12 cellular contexts compared by ENCODE assay signal in genomic region chr17:67400193-67400592, GRCh38. TPM values are rescaled to one million over a fixed set of nuclear protein-coding genes. Genes with fewer than 3 reads are reported as not detected.
DNase-seq lines count a peak whose midpoint lies in the region; ATAC-seq lines count a peak whose summit lies in the region.
"Had no signal": no experiment of that assay in that cellular context is flagged by ENCODE, and none has a peak within 500 bp of the region (broad histone marks: within the 10 kb centered on the region; RNA-seq: fewer than 3 reads in every experiment).

No MANE protein-coding gene starts in this region.

- H3K4me1 ChIP-seq in CD4-positive, CD25-positive, alpha-beta regulatory T cell (ENCODE audit: control insufficient read depth, insufficient read depth, low read length, poor library complexity, severe bottlenecking): peaks cover 8% of the 10 kb centered on the region

- peak overlapping the region in 3 of 4 donors; percentile 40 to 82 (median 78) for H3K4me3 Mint-ChIP-seq in CD4-positive, CD25-positive, alpha-beta regulatory T cell
- no peak overlapping the region for H3K4me3 Mint-ChIP-seq in T-helper 17 cell
- H3K4me3 Mint-ChIP-seq in immature natural killer cell: peak overlapping the region; percentile 12 to 73 (median 54)

- no peaks in the 10 kb centered on the region for H3K36me3 ChIP-seq in CD4-positive, CD25-positive, alpha-beta regulatory T cell (ENCODE audit: control insufficient read depth, insufficient read depth, low read length)

- peak overlapping the region; percentile 55 for H3K4me3 ChIP-seq in CD4-positive, CD25-positive, alpha-beta regulatory T cell (ENCODE audit: low read depth, low read length)
- H3K4me3 ChIP-seq: GM23248 had no signal

- H3K4me1 Mint-ChIP-seq in CD4-positive, CD25-positive, alpha-beta regulatory T cell: peaks cover 10 to 52% (median 21%) of the 10 kb centered on the region in 4 donors
- H3K4me1 Mint-ChIP-seq in T-helper 17 cell (peaks cover 25% of the 10 kb centered on the region), immature natural killer cell (peaks cover 78 to 83% of the 10 kb centered on the region in 2 donors)

- H3K36me3 Mint-ChIP-seq in CD4-positive, CD25-positive, alpha-beta regulatory T cell: peaks cover 10% of the 10 kb centered on the region
- H3K36me3 Mint-ChIP-seq in T-helper 17 cell (ENCODE audit: low read depth) (peaks cover 2% of the 10 kb centered on the region), immature natural killer cell (peaks cover 10 to 18% (median 14%) of the 10 kb centered on the region in 3 donors)

- no peaks in the 10 kb centered on the region for H3K9me3 ChIP-seq in CD4-positive, CD25-positive, alpha-beta regulatory T cell (ENCODE audit: control insufficient read depth in 2 of 2, low read length in 2 of 2)
- no peaks in the 10 kb centered on the region for H3K9me3 ChIP-seq in T-helper 17 cell (ENCODE audit: control insufficient read depth, low read length, poor library complexity, severe bottlenecking)

- ATAC-seq in CD4-positive, CD25-positive, alpha-beta regulatory T cell (ENCODE audit: low read depth in 2 of 2): peak in 1 of 2 donors; percentile 14
- peak; percentile 57 for ATAC-seq in T-helper 17 cell
- no peak for ATAC-seq in GM18511 (IDR thresholded peaks at IDR 0.05; ENCODE audit: unreplicated experiment)
- ATAC-seq in HG03039 (IDR thresholded peaks at IDR 0.05; ENCODE audit: unreplicated experiment): no peak
- no peak for ATAC-seq in left lobe of liver
- ATAC-seq: esophagus mucosa had no signal

- H3K27ac Mint-ChIP-seq in CD4-positive, CD25-positive, alpha-beta regulatory T cell: peak overlapping the region; percentile 70 to 79 (median 75)
- H3K27ac Mint-ChIP-seq in T-helper 17 cell (peak overlapping the region; percentile 86), immature natural killer cell (peak overlapping the region; percentile 73 to 98 (median 94))

- H3K27ac ChIP-seq in CD4-positive, CD25-positive, alpha-beta regulatory T cell (ENCODE audit: insufficient read depth, low read length, poor library complexity, severe bottlenecking): no peak overlapping the region
- H3K27ac ChIP-seq: GM23248, KMS-11 had no signal

- no peaks in the 10 kb centered on the region for H3K27me3 ChIP-seq in CD4-positive, CD25-positive, alpha-beta regulatory T cell (ENCODE audit: control insufficient read depth, insufficient read depth, low read length)

- DNase-seq in CD4-positive, CD25-positive, alpha-beta regulatory T cell: peak in 1 of 3 donors; percentile 12
- peak; percentile 1 for DNase-seq in COR-L47 (lab: John Stamatoyannopoulos, UW)
- no peak for DNase-seq in T-helper 17 cell
- peak in 1 of 3 donors; percentile 42 for DNase-seq in immature natural killer cell
- no peak for DNase-seq in left lobe of liver (ENCODE audit: low spot score)
- DNase-seq: EL, GM23248, islet precursor cell had no signal

- H3K9me3 Mint-ChIP-seq in CD4-positive, CD25-positive, alpha-beta regulatory T cell: no peaks in the 10 kb centered on the region
- no peaks in the 10 kb centered on the region for H3K9me3 Mint-ChIP-seq in immature natural killer cell

- H3K27me3 Mint-ChIP-seq in CD4-positive, CD25-positive, alpha-beta regulatory T cell: no peaks in the 10 kb centered on the region
- H3K27me3 Mint-ChIP-seq in T-helper 17 cell (no peaks in the 10 kb centered on the region), immature natural killer cell (ENCODE audit: low read depth in 3 of 3) (peaks cover 0 to 8% (median 6%) of the 10 kb centered on the region in 3 donors)

RNA-seq across cellular contexts. Expression of gene PITPNC1, which starts 23.1 kb away (rescaled TPM):
- total RNA-seq in CD4-positive, CD25-positive, alpha-beta regulatory T cell: 47.9 TPM
- 10 to 100 TPM; 27.3 to 39.5 (median 39.0) TPM for polyA plus RNA-seq in CD4-positive, CD25-positive, alpha-beta regulatory T cell
- total RNA-seq in T-helper 17 cell (10 to 100 TPM; 72.9 to 82.0 TPM), left lobe of liver (13.1 TPM)
- polyA plus RNA-seq in immature natural killer cell: 100 to 1,000 TPM; 119 to 155 (median 150) TPM

RNA-seq across cellular contexts. Expression of gene PSMD12, which starts 33.8 kb away (rescaled TPM):
- total RNA-seq in CD4-positive, CD25-positive, alpha-beta regulatory T cell: 44.2 TPM
- 10 to 100 TPM; 31.7 to 42.7 (median 37.0) TPM for polyA plus RNA-seq in CD4-positive, CD25-positive, alpha-beta regulatory T cell
- total RNA-seq in T-helper 17 cell (10 to 100 TPM; 43.4 to 53.8 TPM), left lobe of liver (28.1 TPM)
- 10 to 100 TPM; 24.1 to 43.9 (median 37.3) TPM for polyA plus RNA-seq in immature natural killer cell
